30 cellular contexts compared by ENCODE assay signal in the genomic region with DNA sequence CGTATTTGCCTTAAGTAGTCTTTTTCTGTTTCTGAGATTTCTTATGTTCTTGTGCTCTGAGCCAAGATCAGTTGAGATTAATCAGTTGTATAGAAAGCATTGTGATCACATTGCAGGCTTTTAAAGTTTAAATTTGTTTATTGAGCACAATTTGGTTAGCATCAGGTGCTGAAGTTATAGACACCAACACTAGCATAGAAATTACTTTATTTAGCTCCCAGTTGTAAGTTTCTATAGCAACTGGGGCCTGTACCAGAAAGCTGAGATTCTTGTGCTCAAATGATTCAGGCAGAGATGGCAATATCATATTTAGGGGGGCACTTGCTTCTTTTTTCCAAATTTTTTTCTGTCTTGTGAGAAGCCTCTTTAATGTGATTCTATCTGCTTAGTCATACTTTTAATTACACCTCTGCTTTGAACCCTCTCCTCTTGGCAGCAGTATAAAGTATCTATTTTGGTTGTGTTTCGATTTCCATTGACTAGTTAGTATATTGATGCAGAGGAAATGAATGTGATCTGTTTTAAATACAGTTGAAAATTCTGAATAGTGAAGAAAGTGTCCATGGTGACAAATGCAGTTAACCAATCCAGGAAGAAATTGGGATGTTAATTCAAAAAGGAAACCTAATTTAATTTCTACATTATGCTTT.
DNase-seq lines count a peak whose midpoint lies in the region; ATAC-seq, FAIRE-seq and TF ChIP-seq lines count a peak whose summit lies in the region.
"Had no signal": no experiment of that assay in that cellular context is flagged by ENCODE, and none has a peak within 500 bp of the region (broad histone marks: within the 10 kb centered on the region; RNA-seq: fewer than 3 reads in every experiment).

No MANE protein-coding gene starts in this region.

- no peak overlapping the region for H3K4me3 Mint-ChIP-seq in glutamatergic neuron (ENCODE audit: unreplicated experiment)
- H3K4me3 Mint-ChIP-seq: activated CD4-positive, alpha-beta T cell treated with anti-CD3 and anti-CD28 coated beads for 36 hours; activated CD8-positive, alpha-beta T cell treated with anti-CD3 and anti-CD28 coated beads, Interleukin-2, amount 10 ng/mL, durations not matched to agents 7 days and 5 days; activated naive CD8-positive, alpha-beta T cell treated with anti-CD3 and anti-CD28 coated beads, Interleukin-2, amount 10 ng/mL, durations not matched to agents 7 days and 5 days; stimulated activated naive CD8-positive, alpha-beta T cell treated with anti-CD3 and anti-CD28 coated beads, Interleukin-15, amount 100 ng/mL, for 72 hours; T-helper 2 cell treated with Interferon-gamma antibody and Interleukin-4, amounts not matched to agents 5 μg/mL and 100 μg/mL, for 36 hours had no signal

- H2AFZ ChIP-seq in GM12878 (ENCODE audit: control insufficient read depth, low read depth, low read length) = no peak overlapping the region
- no peak overlapping the region for H2AFZ ChIP-seq in MM.1S (ENCODE audit: low read length)

- 0 out of 2 replicates have a peak, but pooled peaks cover 4% of the 10 kb centered on the region for H3K9me2 ChIP-seq in MM.1S (replicated peaks; ENCODE audit: insufficient read depth, low read length)

- no peak overlapping the region for H3K27ac ChIP-seq in A549
- no peak overlapping the region for H3K27ac ChIP-seq in GM12878 (ENCODE audit: control insufficient read depth, insufficient read depth)
- H3K27ac ChIP-seq in SJCRH30 = no peak overlapping the region; the same call in 1 of the 2 replicates
- H3K27ac ChIP-seq in MM.1S (ENCODE audit: low read length) = no peak overlapping the region
- H3K27ac ChIP-seq: ascending aorta, BLaER1, esophagus muscularis mucosa, foreskin keratinocyte, ovary, tibial nerve had no signal

- CTCF ChIA-PET in A549 (lab: Yijun Ruan, JAX) = no interaction called here
- CTCF ChIA-PET in GM12878 (lab: Yijun Ruan, JAX) = no interaction called here

- H3K27ac Mint-ChIP-seq in glutamatergic neuron (ENCODE audit: unreplicated experiment) = no peak overlapping the region
- H3K27ac Mint-ChIP-seq: activated CD4-positive, alpha-beta T cell treated with anti-CD3 and anti-CD28 coated beads for 36 hours; activated CD8-positive, alpha-beta T cell treated with anti-CD3 and anti-CD28 coated beads, Interleukin-2, amount 10 ng/mL, durations not matched to agents 7 days and 5 days; activated naive CD8-positive, alpha-beta T cell treated with anti-CD3 and anti-CD28 coated beads, Interleukin-2, amount 10 ng/mL, durations not matched to agents 7 days and 5 days; activated T-helper 2 cell treated with anti-CD3 and anti-CD28 coated beads, Interferon-gamma antibody, Interleukin-2, Interleukin-4, amounts not matched to agents 10 μg/mL and 5 μg/mL and 100 μg/mL, durations not matched to agents 14 hours and 24 hours and 36 hours; T-helper 2 cell treated with Interferon-gamma antibody and Interleukin-4, amounts not matched to agents 5 μg/mL and 100 μg/mL, for 36 hours had no signal

- no peaks in the 10 kb centered on the region for H3K9me3 Mint-ChIP-seq in glutamatergic neuron (ENCODE audit: unreplicated experiment)
- H3K9me3 Mint-ChIP-seq: activated naive CD8-positive, alpha-beta T cell treated with anti-CD3 and anti-CD28 coated beads, Interleukin-2, amount 10 ng/mL, durations not matched to agents 7 days and 5 days; activated T-helper 2 cell treated with anti-CD3 and anti-CD28 coated beads, Interferon-gamma antibody, Interleukin-2, Interleukin-4, amounts not matched to agents 10 μg/mL and 5 μg/mL and 100 μg/mL, durations not matched to agents 14 hours and 24 hours and 36 hours; stimulated activated naive CD8-positive, alpha-beta T cell treated with anti-CD3 and anti-CD28 coated beads, Interleukin-15, amount 100 ng/mL, for 72 hours; T-helper 2 cell treated with Interferon-gamma antibody and Interleukin-4, amounts not matched to agents 5 μg/mL and 100 μg/mL, for 36 hours had no signal

- no peaks in the 10 kb centered on the region for H3K9me3 ChIP-seq in A549
- H3K9me3 ChIP-seq in GM12878 (replicated peaks; ENCODE audit: control insufficient read depth, insufficient read depth, low read length) = no peaks in the 10 kb centered on the region; the same call in 2 of the 3 replicates
- no peaks in the 10 kb centered on the region for H3K9me3 ChIP-seq in SJCRH30 (replicated peaks)
- H3K9me3 ChIP-seq in MM.1S (replicated peaks; ENCODE audit: insufficient read depth, low read length) = no peaks in the 10 kb centered on the region
- H3K9me3 ChIP-seq: ovary had no signal

- H3K27me3 Mint-ChIP-seq in glutamatergic neuron (ENCODE audit: unreplicated experiment) = no peaks in the 10 kb centered on the region
- H3K27me3 Mint-ChIP-seq: stimulated activated naive CD8-positive, alpha-beta T cell treated with anti-CD3 and anti-CD28 coated beads, Interleukin-15, amount 100 ng/mL, for 72 hours had no signal

- POLR2A ChIA-PET in A549 (lab: Yijun Ruan, JAX) (no interaction called here), GM12878 (lab: Charles Lee) (no interaction called here)

- no peaks in the 10 kb centered on the region for H3K4me1 ChIP-seq in A549
- no peaks in the 10 kb centered on the region for H3K4me1 ChIP-seq in GM12878 (ENCODE audit: control insufficient read depth, insufficient read depth, low read length)
- peaks cover 30% of the 10 kb centered on the region for H3K4me1 ChIP-seq in SJCRH30
- no peaks in the 10 kb centered on the region for H3K4me1 ChIP-seq in MM.1S (ENCODE audit: low read length)
- H3K4me1 ChIP-seq: ascending aorta, BLaER1, foreskin keratinocyte had no signal

- TF ChIP-seq EP300 in A549 (IDR thresholded peaks at IDR 0.05) = no peak
- TF ChIP-seq EP300 in GM12878 (IDR thresholded peaks at IDR 0.05; ENCODE audit: borderline replicate concordance in 1 of 2, control insufficient read depth in 1 of 2, low read depth in 2 of 2, low read length in 2 of 2) = no peak

- BruUV-seq in GM12878 (replicated peaks; lab: Mats Ljungman, UMichigan) = no TSS peak

- H3K4me3 ChIP-seq in A549 (no peak overlapping the region), GM12878 (no peak overlapping the region), SJCRH30 (no peak overlapping the region), MM.1S (ENCODE audit: low read length) (no peak overlapping the region)
- H3K4me3 ChIP-seq: ascending aorta, BLaER1, esophagus muscularis mucosa, lung, ovary, tibial nerve had no signal

- DNase-seq in A549 (ENCODE audit: low read depth in 1 of 2, low spot score in 1 of 2) (no peak), GM12878 (ENCODE audit: low read depth, low spot score) (no peak), glutamatergic neuron (no peak), SJCRH30 (no peak), MM.1S (no peak)
- DNase-seq: activated CD4-positive, alpha-beta T cell treated with anti-CD3 and anti-CD28 coated beads for 36 hours; activated CD8-positive, alpha-beta T cell treated with anti-CD3 and anti-CD28 coated beads, Interleukin-2, amount 10 ng/mL, durations not matched to agents 7 days and 5 days; activated naive CD8-positive, alpha-beta T cell treated with anti-CD3 and anti-CD28 coated beads, Interleukin-2, amount 10 ng/mL, durations not matched to agents 7 days and 5 days; foreskin keratinocyte; GDM1; H7; Kasumi-1; MV-4-11; NCI-H1694 treated with DMSO at 0.1 percent for 48 hours; ovary; Right ventricle myocardium superior; small intestine; stimulated activated CD4-positive, alpha-beta T cell treated with anti-CD3 and anti-CD28 coated beads, Interleukin-1b, Interleukin-23, amount 100 ng/mL, for 48 hours; stimulated activated CD8-positive, alpha-beta memory T cell treated with anti-CD3 and anti-CD28 coated beads, Interleukin-4, amount 100 ng/mL, for 48 hours; stimulated activated naive CD8-positive, alpha-beta T cell treated with anti-CD3 and anti-CD28 coated beads, Interleukin-15, amount 100 ng/mL, for 72 hours had no signal

- H3K79me2 ChIP-seq in GM12878 (ENCODE audit: control insufficient read depth, insufficient read depth, low read length) = no peaks in the 10 kb centered on the region
- no peaks in the 10 kb centered on the region for H3K79me2 ChIP-seq in MM.1S (ENCODE audit: low read length)

- H3K9ac ChIP-seq in GM12878 (ENCODE audit: control insufficient read depth, insufficient read depth, low read length) (no peak overlapping the region), MM.1S (ENCODE audit: low read length) (no peak overlapping the region)
- H3K9ac ChIP-seq: BLaER1 had no signal

- H3K27me3 ChIP-seq in GM12878 (replicated peaks in 1 of 2; ENCODE audit: control insufficient read depth in 2 of 2, insufficient read depth in 2 of 2, low read length in 1 of 2) = no peaks in the 10 kb centered on the region
- H3K27me3 ChIP-seq in SJCRH30 = no peaks in the 10 kb centered on the region
- no peaks in the 10 kb centered on the region for H3K27me3 ChIP-seq in MM.1S (replicated peaks; ENCODE audit: insufficient read depth, low read length)
- H3K27me3 ChIP-seq: ascending aorta, BLaER1, esophagus muscularis mucosa, foreskin keratinocyte, ovary, tibial nerve had no signal

- H3K36me3 Mint-ChIP-seq in glutamatergic neuron (ENCODE audit: unreplicated experiment) = peaks cover 5% of the 10 kb centered on the region
- H3K36me3 Mint-ChIP-seq: activated naive CD8-positive, alpha-beta T cell treated with anti-CD3 and anti-CD28 coated beads, Interleukin-2, amount 10 ng/mL, durations not matched to agents 7 days and 5 days had no signal

- no peak for TF ChIP-seq POLR2A in A549 (IDR thresholded peaks at IDR 0.05; ENCODE audit: low read length)
- TF ChIP-seq POLR2A in GM12878 (IDR thresholded peaks at IDR 0.05; ENCODE audit: low read depth, low read length) = no peak

- 57% methylated on average over 2 of the region's 2 CpGs for WGBS in A549 (ENCODE audit: missing lambda C conversion rate)
- 48% methylated on average over 2 of the region's 2 CpGs for WGBS in GM12878 (ENCODE audit: insufficient coverage, insufficient replicate concordance, low lambda C conversion rate, missing lambda C conversion rate)

- peaks cover 29% of the 10 kb centered on the region for H3K4me1 Mint-ChIP-seq in glutamatergic neuron (ENCODE audit: low read depth, unreplicated experiment)
- H3K4me1 Mint-ChIP-seq: activated CD4-positive, alpha-beta T cell treated with anti-CD3 and anti-CD28 coated beads for 36 hours; activated naive CD8-positive, alpha-beta T cell treated with anti-CD3 and anti-CD28 coated beads, Interleukin-2, amount 10 ng/mL, durations not matched to agents 7 days and 5 days; stimulated activated naive CD8-positive, alpha-beta T cell treated with anti-CD3 and anti-CD28 coated beads, Interleukin-15, amount 100 ng/mL, for 72 hours had no signal

- FAIRE-seq in A549 (lab: Jason Lieb, UNC) (no peak), GM12878 (lab: Jason Lieb, UNC) (no peak)
- FAIRE-seq: HepG2, small intestine had no signal

- TF ChIP-seq CTCF in A549 (IDR thresholded peaks at IDR 0.05) = no peak
- TF ChIP-seq CTCF in GM12878 (IDR thresholded peaks at IDR 0.05 in 2 of 3, conservative IDR thresholded peaks at IDR 0.05 in 1 of 3; ENCODE audit: control insufficient read depth in 2 of 3, extremely low read depth in 1 of 3, insufficient read depth in 1 of 3, low read depth in 3 of 3, low read length in 3 of 3) = no peak
- no peak for TF ChIP-seq CTCF in glutamatergic neuron (IDR thresholded peaks at IDR 0.05; ENCODE audit: partially characterized antibody, unreplicated experiment)
- no peak for TF ChIP-seq CTCF in MM.1S (IDR thresholded peaks at IDR 0.05; ENCODE audit: low read length)

- SMC1A ChIA-PET in GM12878 (lab: Charles Lee; ENCODE audit: uncharacterized antibody, unreplicated experiment) = interaction anchor here (0.7 to 1.1 kb wide), 2 partner anchors 19 to 336 kb away, joined by 3 read pairs; no protein-coding TSS in a partner anchor

- in situ Hi-C loops in GM12878 (cut with MboI) = no loop called here

- H3K36me3 ChIP-seq in GM12878 (ENCODE audit: control insufficient read depth in 2 of 2, insufficient read depth in 2 of 2, low read length in 1 of 2) (no peaks in the 10 kb centered on the region), SJCRH30 (no peaks in the 10 kb centered on the region), MM.1S (replicated peaks; ENCODE audit: insufficient read depth, low read length) (no peaks in the 10 kb centered on the region)
- H3K36me3 ChIP-seq: ascending aorta, BLaER1, esophagus muscularis mucosa, ovary, tibial nerve had no signal

- intact Hi-C loops in GM12878 (cut with micrococcal nuclease; ENCODE audit: unreplicated experiment) = no loop called here

- H3K4me2 ChIP-seq in A549 (no peak overlapping the region), GM12878 (ENCODE audit: control insufficient read depth, insufficient read depth) (no peak overlapping the region), MM.1S (ENCODE audit: low read depth, low read length) (no peak overlapping the region)
- H3K4me2 ChIP-seq: BLaER1 had no signal

- no peak for TF ChIP-seq RAD21 in A549 (conservative IDR thresholded peaks at IDR 0.05 in 1 of 2, IDR thresholded peaks at IDR 0.05 in 1 of 2)
- TF ChIP-seq RAD21 in GM12878 (IDR thresholded peaks at IDR 0.05; ENCODE audit: insufficient read depth, low read depth, low read length) = no peak

- ATAC-seq in A549 = no peak
- ATAC-seq in GM18858 (IDR thresholded peaks at IDR 0.05; ENCODE audit: unreplicated experiment) = peak; percentile 36
- peak; percentile 46 for ATAC-seq in HG02885 (IDR thresholded peaks at IDR 0.05; ENCODE audit: poor library complexity, unreplicated experiment)
- peak; percentile 55 for ATAC-seq in GM12878
- ATAC-seq: activated CD4-positive, alpha-beta T cell treated with anti-CD3 and anti-CD28 coated beads for 36 hours; activated CD8-positive, alpha-beta T cell treated with anti-CD3 and anti-CD28 coated beads, Interleukin-2, amount 10 ng/mL, durations not matched to agents 7 days and 5 days; foreskin keratinocyte; HepG2; stimulated activated naive CD8-positive, alpha-beta T cell treated with anti-CD3 and anti-CD28 coated beads, Interleukin-15, amount 100 ng/mL, for 72 hours had no signal

- no peaks in the 10 kb centered on the region for H3F3A ChIP-seq in MM.1S (ENCODE audit: insufficient read depth, low read length)

- H4K20me1 ChIP-seq in GM12878 (ENCODE audit: control insufficient read depth, insufficient read depth) = no peaks in the 10 kb centered on the region
- no peaks in the 10 kb centered on the region for H4K20me1 ChIP-seq in MM.1S (ENCODE audit: insufficient read depth, low read length)
- H4K20me1 ChIP-seq: BLaER1 had no signal

- RAD21 ChIA-PET in GM12878 (lab: Charles Lee; ENCODE audit: unreplicated experiment) = no interaction called here

Comparison
In these comparisons a context has a peak if more than half of its experiments do, and no peak if none do; other contexts are left out.
1. ATAC-seq: peak in GM18858 (single experiment), HG02885 (single experiment) and GM12878 (single experiment); none in A549 (0 of 2).